ENCODE assay signal across 25 cellular contexts in the genomic region with DNA sequence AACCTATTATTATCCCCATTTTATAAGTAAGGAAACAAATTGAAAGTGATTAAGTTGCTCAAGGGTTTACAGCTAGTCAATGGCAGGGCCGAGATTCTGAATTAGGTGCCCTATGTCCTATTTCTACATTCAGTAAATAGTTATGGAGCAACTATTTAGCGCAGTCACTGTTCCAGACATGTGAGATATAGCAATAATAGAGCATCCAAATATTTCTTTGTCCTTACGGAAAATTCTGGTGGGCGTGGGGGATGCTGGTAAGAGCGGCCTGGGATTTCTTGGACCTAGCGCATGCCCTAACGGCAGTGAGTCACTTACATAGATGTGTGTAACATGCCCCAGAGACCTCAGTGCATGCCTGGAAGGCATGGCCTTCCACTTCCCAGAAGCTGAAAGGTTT. TPM values are rescaled to one million over a fixed set of nuclear protein-coding genes. Genes with fewer than 3 reads are reported as not detected.
"Had no signal": no experiment of that assay in that cellular context is flagged by ENCODE, and none has a peak within 500 bp of the region (broad histone marks: within the 10 kb centered on the region; RNA-seq: fewer than 3 reads in every experiment).

No MANE protein-coding gene starts in this region.

- H3K27ac ChIP-seq: thoracic aorta, VCaP had no signal

- H3K36me3 ChIP-seq: left lung, thoracic aorta had no signal

- H3K27me3 Mint-ChIP-seq: stimulated activated naive B cell treated with anti-CD40 and anti-IgM and Interleukin-4, amounts not matched to agents 10 μg/mL and 1 μg/mL and 100 μg/mL, for 72 hours had no signal

- H3K9me3 ChIP-seq: left lung, thoracic aorta had no signal

- H3K4me3 ChIP-seq: left lung, thoracic aorta had no signal

- H3K36me3 Mint-ChIP-seq: activated naive CD8-positive, alpha-beta T cell treated with anti-CD3 and anti-CD28 coated beads, Interleukin-2, amount 10 ng/mL, durations not matched to agents 7 days and 5 days; immature natural killer cell; T-cell had no signal

- H3K4me3 Mint-ChIP-seq: activated CD4-positive, alpha-beta memory T cell treated with anti-CD3 and anti-CD28 coated beads, Interleukin-2, amount 10 ng/mL, durations not matched to agents 7 days and 5 days; activated CD4-positive, alpha-beta T cell treated with anti-CD3 and anti-CD28 coated beads, Interleukin-2, amount 10 ng/mL, durations not matched to agents 24 days and 14 days; activated naive CD4-positive, alpha-beta T cell treated with anti-CD3 and anti-CD28 coated beads for 36 hours; activated naive CD8-positive, alpha-beta T cell treated with anti-CD3 and anti-CD28 coated beads, Interleukin-2, amount 10 ng/mL, durations not matched to agents 7 days and 5 days; activated T-cell treated with anti-CD3 and anti-CD28 coated beads, Interleukin-2, amount 50 U/mL, for 72 hours; immature natural killer cell; stimulated activated naive B cell treated with anti-CD40 and anti-IgM and Interleukin-4, amounts not matched to agents 10 μg/mL and 1 μg/mL and 100 μg/mL, for 72 hours; T-cell; T-helper 2 cell treated with Interferon-gamma antibody and Interleukin-4, amounts not matched to agents 5 μg/mL and 100 μg/mL, for 36 hours had no signal

- DNase-seq: activated CD4-positive, alpha-beta memory T cell treated with anti-CD3 and anti-CD28 coated beads, Interleukin-2, amount 10 ng/mL, durations not matched to agents 7 days and 5 days; activated CD4-positive, alpha-beta T cell treated with anti-CD3 and anti-CD28 coated beads, Interleukin-2, amount 10 ng/mL, durations not matched to agents 24 days and 14 days; activated effector memory CD4-positive, alpha-beta T cell treated with Interleukin-2 at 50 U/mL for 16 hours; activated naive CD4-positive, alpha-beta T cell treated with anti-CD3 and anti-CD28 coated beads for 36 hours; activated naive CD8-positive, alpha-beta T cell treated with anti-CD3 and anti-CD28 coated beads, Interleukin-2, amount 10 ng/mL, durations not matched to agents 7 days and 5 days; activated T-cell treated with anti-CD3 and anti-CD28 coated beads, Interleukin-2, amount 50 U/mL, for 72 hours; cerebellar nuclear complex; cortex of kidney; effector CD4-positive, alpha-beta T cell; erythroblast; foreskin melanocyte; immature natural killer cell; kidney glomerular epithelial cell; left lung; midbrain; nucleus accumbens; stimulated activated CD4-positive, alpha-beta T cell treated with anti-CD3 and anti-CD28 coated beads, Interleukin-2, amount 100 ng/mL, for 48 hours; stimulated activated CD8-positive, alpha-beta memory T cell treated with anti-CD3 and anti-CD28 coated beads, Interleukin-4, amount 100 ng/mL, for 48 hours; stimulated activated naive B cell treated with anti-CD40 and anti-IgM and Interleukin-4, amounts not matched to agents 10 μg/mL and 1 μg/mL and 100 μg/mL, for 72 hours; T-cell had no signal

- H3K27ac Mint-ChIP-seq: activated CD4-positive, alpha-beta memory T cell treated with anti-CD3 and anti-CD28 coated beads, Interleukin-2, amount 10 ng/mL, durations not matched to agents 7 days and 5 days; activated CD4-positive, alpha-beta T cell treated with anti-CD3 and anti-CD28 coated beads, Interleukin-2, amount 10 ng/mL, durations not matched to agents 24 days and 14 days; activated naive CD4-positive, alpha-beta T cell treated with anti-CD3 and anti-CD28 coated beads for 36 hours; activated naive CD8-positive, alpha-beta T cell treated with anti-CD3 and anti-CD28 coated beads, Interleukin-2, amount 10 ng/mL, durations not matched to agents 7 days and 5 days; activated T-cell treated with anti-CD3 and anti-CD28 coated beads, Interleukin-2, amount 50 U/mL, for 72 hours; immature natural killer cell; stimulated activated naive B cell treated with anti-CD40 and anti-IgM and Interleukin-4, amounts not matched to agents 10 μg/mL and 1 μg/mL and 100 μg/mL, for 72 hours; T-cell; T-helper 2 cell treated with Interferon-gamma antibody and Interleukin-4, amounts not matched to agents 5 μg/mL and 100 μg/mL, for 36 hours had no signal

- H3K9me3 Mint-ChIP-seq: activated CD4-positive, alpha-beta T cell treated with anti-CD3 and anti-CD28 coated beads, Interleukin-2, amount 10 ng/mL, durations not matched to agents 24 days and 14 days; immature natural killer cell; nephron; T-helper 2 cell treated with Interferon-gamma antibody and Interleukin-4, amounts not matched to agents 5 μg/mL and 100 μg/mL, for 36 hours had no signal

RNA-seq across cellular contexts. Expression of gene MPEG1, which starts 36.4 kb away (rescaled TPM):
- total RNA-seq: activated CD4-positive, alpha-beta memory T cell treated with anti-CD3 and anti-CD28 coated beads, Interleukin-2, amount 10 ng/mL, durations not matched to agents 7 days and 5 days; activated CD4-positive, alpha-beta T cell treated with anti-CD3 and anti-CD28 coated beads, Interleukin-2, amount 10 ng/mL, durations not matched to agents 24 days and 14 days; activated naive CD4-positive, alpha-beta T cell treated with anti-CD3 and anti-CD28 coated beads for 36 hours; lung microvascular endothelial cell had no signal
